In the genomic region with DNA sequence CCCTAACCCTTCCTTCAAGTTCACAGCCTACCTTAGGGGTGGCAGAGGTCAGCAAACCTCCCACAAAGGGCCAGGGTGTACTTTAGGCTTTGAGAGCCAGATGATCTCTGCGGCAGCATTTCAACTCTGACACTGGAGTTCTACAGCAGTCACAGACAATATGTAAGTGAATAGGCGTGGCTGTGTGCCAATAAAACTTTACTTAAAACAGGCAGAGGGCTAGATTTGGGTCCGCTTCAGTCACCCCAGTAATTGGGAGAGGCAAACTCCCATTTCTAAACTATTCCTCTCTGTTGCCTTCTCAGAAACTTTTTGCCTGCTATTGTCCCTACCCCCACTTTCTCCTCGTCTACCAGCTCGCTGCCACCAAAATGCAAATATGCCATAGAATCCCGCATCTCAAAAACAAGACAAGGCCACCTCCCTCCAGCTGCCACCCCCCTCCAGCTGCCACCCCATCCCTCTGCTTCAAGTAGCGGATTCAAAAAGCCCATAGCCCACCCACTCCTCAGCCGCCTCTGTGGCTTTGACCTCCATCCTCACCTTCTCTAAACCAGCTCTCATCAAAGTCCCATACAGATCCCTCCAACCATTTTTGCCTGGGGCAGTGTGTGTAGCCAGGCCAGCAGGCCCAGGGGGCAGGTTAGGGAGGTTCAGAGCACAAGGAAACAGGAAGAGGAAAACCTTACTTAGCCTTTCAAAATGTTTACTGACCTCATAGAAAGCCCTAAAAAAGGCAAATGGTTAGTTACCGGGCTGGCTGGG, we compare ENCODE assay signal across 26 cellular contexts. TPM values are rescaled to one million over a fixed set of nuclear protein-coding genes. Genes with fewer than 3 reads are reported as not detected.
A peak's percentile ranks its signal among the peaks of the same experiment; 100 is the strongest.
DNase-seq lines count a peak whose midpoint lies in the region; ATAC-seq, FAIRE-seq and TF ChIP-seq lines count a peak whose summit lies in the region.
"Had no signal": no experiment of that assay in that cellular context is flagged by ENCODE, and none has a peak within 500 bp of the region (broad histone marks: within the 10 kb centered on the region; RNA-seq: fewer than 3 reads in every experiment).

No MANE protein-coding gene starts in this region.

- H4K20me1 ChIP-seq in BLaER1 treated with 17β-estradiol and CSF1 and Interleukin-3, amounts not matched to agents 10 nM and 100 nM, result no peaks in the 10 kb centered on the region
- H4K20me1 ChIP-seq in HepG2 (ENCODE audit: insufficient read depth, low read length), result no peaks in the 10 kb centered on the region

- H3K4me1 ChIP-seq in BLaER1 treated with 17β-estradiol and CSF1 and Interleukin-3, amounts not matched to agents 10 nM and 100 nM, result peaks cover 75 to 94% (median 83%) of the 10 kb centered on the region in 10 experiments
- peaks cover 90% of the 10 kb centered on the region for H3K4me1 ChIP-seq in HepG2 (ENCODE audit: insufficient read depth, low read length)
- H3K4me1 ChIP-seq: right lobe of liver had no signal

- no peaks in the 10 kb centered on the region for H3K27me3 Mint-ChIP-seq in WTC11 (ENCODE audit: low read depth)

- no peak for TF ChIP-seq RAD21 in HepG2 (CRISPR knock-in tag; IDR thresholded peaks at IDR 0.05)

- POLR2A ChIA-PET in WTC11 (lab: Charles Lee) (no interaction called here), HepG2 (lab: Yijun Ruan, JAX) (interaction anchor here (0.6 kb wide), 1 partner anchor 55 kb away, joined by 3 read pairs; no protein-coding TSS in a partner anchor)

- H3K9me3 Mint-ChIP-seq in WTC11, result no peaks in the 10 kb centered on the region
- H3K9me3 Mint-ChIP-seq: neural crest cell had no signal

- no peak overlapping the region for H2AFZ ChIP-seq in HepG2 (ENCODE audit: low read length)

- peaks cover 0 to 23% (median 4%) of the 10 kb centered on the region in 11 experiments; a peak in 10 of 22 replicates for H3K9me3 ChIP-seq in BLaER1 treated with 17β-estradiol and CSF1 and Interleukin-3, amounts not matched to agents 10 nM and 100 nM (replicated peaks in 1 of 11)
- H3K9me3 ChIP-seq in HepG2 (ENCODE audit: low read length), result no peaks in the 10 kb centered on the region
- H3K9me3 ChIP-seq: lower lobe of right lung, right lobe of liver had no signal

- peak overlapping the region; percentile 18; the same call in 1 of the 2 replicates for H3K27ac Mint-ChIP-seq in WTC11
- H3K27ac Mint-ChIP-seq: CD4-positive, CD25-positive, alpha-beta regulatory T cell had no signal

- no TSS peak for BruUV-seq in HepG2 (replicated peaks; lab: Mats Ljungman, UMichigan)

- TF ChIP-seq EP300 in HepG2 (IDR thresholded peaks at IDR 0.05; ENCODE audit: low read depth in 2 of 2, low read length in 2 of 2), result no peak
- TF ChIP-seq EP300 in HepG2 (CRISPR knock-in tag; IDR thresholded peaks at IDR 0.05; ENCODE audit: borderline replicate concordance), result no peak

- H3K27ac ChIP-seq in BLaER1 treated with 17β-estradiol and CSF1 and Interleukin-3, amounts not matched to agents 10 nM and 100 nM, result peak overlapping the region; percentile 45 to 98 (median 95)
- H3K27ac ChIP-seq in HL-60 (replicated peaks) (peak overlapping the region; percentile 31), HepG2 (ENCODE audit: extremely low read length, insufficient read depth, low read length) (peak overlapping the region; percentile 35)
- H3K27ac ChIP-seq: brain microvascular endothelial cell, lower lobe of right lung, right lobe of liver, VCaP had no signal

- H3K4me1 Mint-ChIP-seq in WTC11, result peaks cover 26% of the 10 kb centered on the region

- in situ Hi-C loops in HepG2 (cut with HindIII; ENCODE audit: extremely low pct_ligation_motif_present, low pct_unique_long_range_greater_than_20kb), result no loop called here

- no peak for TF ChIP-seq CTCF in HL-60 (IDR thresholded peaks at IDR 0.05; ENCODE audit: insufficient read depth, low read length)
- no peak for TF ChIP-seq CTCF in WTC11 (IDR thresholded peaks at IDR 0.05)
- no peak for TF ChIP-seq CTCF in HepG2 (CRISPR knock-in tag; IDR thresholded peaks at IDR 0.05)

- no peak overlapping the region for H3K4me3 Mint-ChIP-seq in WTC11
- H3K4me3 Mint-ChIP-seq: CD4-positive, CD25-positive, alpha-beta regulatory T cell; neural crest cell had no signal

- no peak for TF ChIP-seq POLR2A in HepG2 (IDR thresholded peaks at IDR 0.05; ENCODE audit: insufficient read depth in 1 of 2, low read depth in 2 of 2, low read length in 2 of 2)

- ATAC-seq in WTC11, result peak; percentile 48; the same call in 1 of the 2 replicates
- ATAC-seq in HepG2, result no peak
- no peak for ATAC-seq in GM21515 (IDR thresholded peaks at IDR 0.05; ENCODE audit: unreplicated experiment)
- ATAC-seq: lower lobe of right lung, right lobe of liver had no signal

- H3K36me3 Mint-ChIP-seq in WTC11, result no peaks in the 10 kb centered on the region
- H3K36me3 Mint-ChIP-seq: CD4-positive, CD25-positive, alpha-beta regulatory T cell had no signal

- H3K4me2 ChIP-seq in BLaER1 treated with 17β-estradiol and CSF1 and Interleukin-3, amounts not matched to agents 10 nM and 100 nM, result peak overlapping the region; percentile 67 to 96 (median 84)
- H3K4me2 ChIP-seq in HepG2 (ENCODE audit: low read depth, low read length), result peak overlapping the region; percentile 15; the same call in 1 of the 2 replicates

- intact Hi-C loops in HepG2 (cut with micrococcal nuclease; ENCODE audit: unreplicated experiment), result no loop called here

- no peaks in the 10 kb centered on the region for H3K79me2 ChIP-seq in HepG2 (ENCODE audit: insufficient read depth, low read length)

- H3K36me3 ChIP-seq in BLaER1 treated with 17β-estradiol and CSF1 and Interleukin-3, amounts not matched to agents 10 nM and 100 nM, result no peaks in the 10 kb centered on the region
- no peaks in the 10 kb centered on the region for H3K36me3 ChIP-seq in HepG2 (replicated peaks in 1 of 2; ENCODE audit: control insufficient read depth in 1 of 2, insufficient read depth in 2 of 2, low read length in 2 of 2)
- H3K36me3 ChIP-seq: brain microvascular endothelial cell, lower lobe of right lung, right lobe of liver had no signal

- CTCF ChIA-PET in WTC11 (lab: Charles Lee) (interaction anchor here (1.0 to 1.9 kb wide), 3 partner anchors 8 to 100 kb away, joined by 3 to 8 read pairs (median 3); no protein-coding TSS in a partner anchor), HepG2 (lab: Yijun Ruan, JAX; ENCODE audit: low intra/inter-chr PET ratio, low total read pairs) (no interaction called here)

- DNase-seq in HL-60 (ENCODE audit: low read depth in 1 of 2, low spot score in 1 of 2) (no peak), WTC11 (ENCODE audit: low spot score) (no peak), HepG2 (ENCODE audit: low spot score) (peak; percentile 23), NCI-H1048 (lab: John Stamatoyannopoulos, UW) (no peak), kidney tubule cell (ENCODE audit: low spot score) (no peak)
- no peak for DNase-seq in stimulated activated CD4-positive, alpha-beta T cell treated with anti-CD3 and anti-CD28 coated beads, Interleukin-4, amount 100 ng/mL, for 24 hours
- DNase-seq: activated CD4-positive, alpha-beta T cell treated with anti-CD3 and anti-CD28 coated beads for 48 hours; activated CD8-positive, alpha-beta memory T cell treated with anti-CD3 and anti-CD28 coated beads for 24 hours; activated T-cell treated with anti-CD3 and anti-CD28 coated beads, Interleukin-2, amount 50 U/mL, for 1 hour; brain microvascular endothelial cell; CD4-positive, CD25-positive, alpha-beta regulatory T cell; effector CD4-positive, alpha-beta T cell; EL; GOT3; lower lobe of right lung; NCI-H1436 treated with DMSO at 0.1 percent for 48 hours; NCI-H2107; stimulated activated CD4-positive, alpha-beta T cell treated with anti-CD3 and anti-CD28 coated beads, Interleukin-15, amount 100 ng/mL, for 24 hours; stimulated activated naive CD4-positive, alpha-beta T cell treated with Interleukin-2 at 50 U/mL for 16 hours had no signal

- no peaks in the 10 kb centered on the region for H3K27me3 ChIP-seq in BLaER1 treated with 17β-estradiol and CSF1 and Interleukin-3, amounts not matched to agents 10 nM and 100 nM
- H3K27me3 ChIP-seq in HL-60 (ENCODE audit: insufficient read depth, poor library complexity, severe bottlenecking), result no peaks in the 10 kb centered on the region
- H3K27me3 ChIP-seq in HepG2 (ENCODE audit: control insufficient read depth in 1 of 2, insufficient read depth in 2 of 2, low read length in 2 of 2), result no peaks in the 10 kb centered on the region
- H3K27me3 ChIP-seq: brain microvascular endothelial cell, right lobe of liver had no signal

- 82% methylated on average over 9 of the region's 9 CpGs for WGBS in HepG2 (ENCODE audit: low lambda C conversion rate)

- H3K9ac ChIP-seq in BLaER1 treated with 17β-estradiol and CSF1 and Interleukin-3, amounts not matched to agents 10 nM and 100 nM, result peak overlapping the region; percentile 53 to 82 (median 73); a peak in 21 of 22 replicates
- 0 out of 2 replicates have a peak overlapping the region, but pooled peaks have one; percentile 0 for H3K9ac ChIP-seq in HepG2 (ENCODE audit: insufficient read depth, low read depth, low read length)

- no peak for FAIRE-seq in HepG2 (lab: Jason Lieb, UNC)
- FAIRE-seq: GM12892, keratinocyte had no signal

- peak overlapping the region in 5 of 10 experiments; percentile 9 to 30 (median 17); a peak in 4 of 20 replicates for H3K4me3 ChIP-seq in BLaER1 treated with 17β-estradiol and CSF1 and Interleukin-3, amounts not matched to agents 10 nM and 100 nM
- H3K4me3 ChIP-seq in HL-60 (replicated peaks; ENCODE audit: insufficient read depth, low read length) (no peak overlapping the region), HepG2 (replicated peaks in 1 of 3; ENCODE audit: insufficient read depth in 1 of 3, low read depth in 2 of 3, low read length in 3 of 3) (no peak overlapping the region)
- H3K4me3 ChIP-seq: lower lobe of right lung, right lobe of liver had no signal

RNA-seq across cellular contexts. Expression of a gene that starts 19.9 kb away (rescaled TPM):
- total RNA-seq in WTC11 (2021) (0.73 to 0.94 TPM (median 0.87 TPM) in 3 replicates), HepG2 (2016; rRNA removed; fragmentation: Illumina TruSeq; extraction: Trizol) (0.86 and 0.90 TPM in 2 replicates)
- 0.51 and 0.79 TPM in 2 replicates for total RNA-seq in HepG2 (2016; cell fraction: cytosol; rRNA removed; fragmentation: Illumina TruSeq; extraction: Trizol; ENCODE audit: low read depth)
- 0.28 and 1.4 TPM in 2 replicates for total RNA-seq in HepG2 (2016; cell fraction: insoluble cytoplasmic fraction; rRNA removed; fragmentation: Illumina TruSeq; extraction: Trizol)
- 0.34 and 0.46 TPM in 2 replicates for total RNA-seq in HepG2 (2016; cell fraction: membrane; rRNA removed; fragmentation: Illumina TruSeq; extraction: Trizol)
- total RNA-seq in HepG2 (2016; cell fraction: nucleus; rRNA removed; fragmentation: Illumina TruSeq; extraction: Trizol), result 1.9 and 2.2 TPM in 2 replicates
- polyA plus RNA-seq in HepG2 (2011; rRNA removed), result 1.6 and 1.8 TPM in 2 replicates
- 0.98 and 1.4 TPM in 2 replicates for polyA plus RNA-seq in HepG2 (2011; cell fraction: cytosol; rRNA removed)
- polyA plus RNA-seq in HepG2 (2011; cell fraction: nucleus; rRNA removed), result 8.8 and 9.2 TPM in 2 replicates
- 3.3 and 4.0 TPM in 2 replicates for polyA plus RNA-seq in HepG2 (2012)
- polyA plus RNA-seq in HepG2 (2016; cell fraction: cytosol; fragmentation: Illumina TruSeq; extraction: Trizol; ENCODE audit: low read depth), result 0.34 and 0.66 TPM in 2 replicates
- 1.1 and 1.3 TPM in 2 replicates for polyA plus RNA-seq in HepG2 (2016; cell fraction: insoluble cytoplasmic fraction; fragmentation: Illumina TruSeq; extraction: Trizol; ENCODE audit: low read depth)
- 0.31 and 1.2 TPM in 2 replicates for polyA plus RNA-seq in HepG2 (2016; cell fraction: membrane; fragmentation: Illumina TruSeq; extraction: Trizol; ENCODE audit: low read depth)
- 2.7 and 3.1 TPM in 2 replicates for polyA plus RNA-seq in HepG2 (2016; cell fraction: nucleus; fragmentation: Illumina TruSeq; extraction: Trizol; ENCODE audit: insufficient read depth, low read depth)
- polyA minus RNA-seq in HepG2 (2011; rRNA and poly(A)+ RNA removed; ENCODE audit: low replicate concordance), result 2.5 and 3.0 TPM in 2 replicates
- polyA minus RNA-seq in HepG2 (2011; cell fraction: cytosol; rRNA and poly(A)+ RNA removed), result 0.89 and 1.5 TPM in 2 replicates
- 6.1 and 6.3 TPM in 2 replicates for polyA minus RNA-seq in HepG2 (2011; cell fraction: nucleus; rRNA and poly(A)+ RNA removed)

Comparison
In these comparisons a context has a peak if more than half of its experiments do, and no peak if none do; other contexts are left out.
1. H3K27ac ChIP-seq: peak in every context shown above with its lines; median percentile 95 in BLaER1 treated with 17β-estradiol and CSF1 and Interleukin-3, amounts not matched to agents 10 nM and 100 nM; 35 in HepG2; 31 in HL-60.